Comparison of ENCODE assay signal across 7 cellular contexts in the genomic region with DNA sequence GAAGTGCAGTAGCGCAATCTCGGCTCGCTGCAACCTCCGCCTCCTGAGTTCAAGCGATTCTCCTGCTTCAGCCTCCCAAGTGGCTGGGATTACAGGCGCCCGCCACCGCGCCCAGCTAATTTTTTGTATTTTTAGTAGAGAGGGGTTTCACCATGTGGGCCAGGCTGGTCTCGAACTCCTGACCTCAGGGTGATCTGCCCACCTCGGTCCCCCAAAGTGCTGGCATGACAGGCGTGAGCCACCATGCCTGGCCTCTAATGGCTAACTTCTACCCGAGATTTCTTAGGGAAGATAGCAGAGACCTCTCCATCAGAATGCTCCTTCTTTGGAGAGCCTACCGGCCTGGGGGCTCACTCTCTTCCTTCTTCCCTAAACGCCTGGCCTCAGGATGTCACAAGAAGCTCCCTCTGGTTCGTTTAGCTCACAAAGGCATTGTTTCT. TPM values are rescaled to one million over a fixed set of nuclear protein-coding genes. Genes with fewer than 3 reads are reported as not detected.
DNase-seq lines count a peak whose midpoint lies in the region; ATAC-seq, FAIRE-seq and TF ChIP-seq lines count a peak whose summit lies in the region.
"Not testable (repeated sequence)": the region's sequence is repeated elsewhere in the genome, so short reads cannot be mapped to it uniquely, and the experiment has no call there.
"Had no signal": no experiment of that assay in that cellular context is flagged by ENCODE, and none has a peak within 500 bp of the region (broad histone marks: within the 10 kb centered on the region; RNA-seq: fewer than 3 reads in every experiment).

No MANE protein-coding gene starts in this region.

- WGBS in K562 (ENCODE audit: insufficient coverage, low coverage, missing lambda C conversion rate), result 26% methylated on average over 16 of the region's 16 CpGs

- POLR2A ChIA-PET in K562 (lab: Yijun Ruan, JAX), result interaction anchor here (0.6 to 4.3 kb wide), 19 partner anchors 8 to 326 kb away, joined by 3 to 123 read pairs (median 5); a partner anchor contains a TSS

- TF ChIP-seq RAD21 in K562 (CRISPR knock-in tag; conservative IDR thresholded peaks at IDR 0.05 in 1 of 2, IDR thresholded peaks at IDR 0.05 in 1 of 2), result not testable (repeated sequence)

- H3K27me3 Mint-ChIP-seq in neural progenitor cell (ENCODE audit: insufficient read depth, low read depth), result peaks cover 10% of the 10 kb centered on the region

- peaks cover 39% of the 10 kb centered on the region for H3K4me1 Mint-ChIP-seq in neural progenitor cell

- H3K36me3 ChIP-seq in SU-DHL-6 (ENCODE audit: low read length); neural progenitor cell: not testable (repeated sequence)
- H3K36me3 ChIP-seq in K562 (ENCODE audit: control insufficient read depth, insufficient read depth, low read length) (peaks cover 39% of the 10 kb centered on the region; the same call in 2 of the 3 replicates), left ventricle myocardium inferior (peaks cover 17% of the 10 kb centered on the region), tibial artery (peaks cover 13 to 19% (median 13%) of the 10 kb centered on the region in 3 donors)

- in situ Hi-C loops in K562 (cut with MboI), result loop anchor here (5.0 kb wide), 1 partner anchor 202 kb away; a partner anchor contains a TSS

- H3K9me3 ChIP-seq in SU-DHL-6 (ENCODE audit: insufficient read depth, low read length); K562 (replicated peaks; ENCODE audit: control insufficient read depth, insufficient read depth, low read depth, low read length); left ventricle myocardium inferior (replicated peaks); neural progenitor cell (ENCODE audit: low read depth); tibial artery: not testable (repeated sequence)

- not testable (repeated sequence) for TF ChIP-seq CTCF in GM12865 (IDR thresholded peaks at IDR 0.05; ENCODE audit: insufficient read depth, low read depth, low read length, missing control alignments); SU-DHL-6 (IDR thresholded peaks at IDR 0.05; ENCODE audit: insufficient read depth, low read length, poor library complexity, severe bottlenecking); left ventricle myocardium inferior (IDR thresholded peaks at IDR 0.05; ENCODE audit: borderline replicate concordance); neural progenitor cell (IDR thresholded peaks at IDR 0.05); tibial artery (IDR thresholded peaks at IDR 0.05)
- 0 out of 6 replicates have a peak, but pooled peaks of 1 of the 3 experiments have one; percentile 3 for TF ChIP-seq CTCF in K562 (IDR thresholded peaks at IDR 0.05 in 2 of 3, conservative IDR thresholded peaks at IDR 0.05 in 1 of 3; ENCODE audit: insufficient read depth in 2 of 3, low read depth in 1 of 3, low read length in 3 of 3)

- H3K4me1 ChIP-seq in K562 (replicated peaks in 1 of 2; ENCODE audit: control insufficient read depth in 2 of 2, insufficient read depth in 2 of 2, low read length in 2 of 2) (peaks cover 13 to 46% of the 10 kb centered on the region in 2 experiments; a peak in 4 of 5 replicates), left ventricle myocardium inferior (peaks cover 30% of the 10 kb centered on the region), tibial artery (peaks cover 0 to 24% (median 20%) of the 10 kb centered on the region in 4 donors)
- H3K4me1 ChIP-seq in neural progenitor cell, result not testable (repeated sequence)

- intact Hi-C loops in K562 (cut with micrococcal nuclease); left ventricle myocardium inferior (cut with micrococcal nuclease); tibial artery (cut with DNase I; ENCODE audit: low total_unique reads): not testable (repeated sequence)

- H3K79me2 ChIP-seq in SU-DHL-6 (ENCODE audit: insufficient read depth, low read length); neural progenitor cell (ENCODE audit: low read depth): not testable (repeated sequence)
- H3K79me2 ChIP-seq in K562 (ENCODE audit: control insufficient read depth, insufficient read depth, low read length), result peaks cover 24% of the 10 kb centered on the region

- H3F3A ChIP-seq in SU-DHL-6 (ENCODE audit: insufficient read depth) (peaks cover 12% of the 10 kb centered on the region), neural progenitor cell (ENCODE audit: low read depth) (peaks cover 28% of the 10 kb centered on the region)

- ATAC-seq in K562, result not testable (repeated sequence)

- not testable (repeated sequence) for H3K27me3 ChIP-seq in SU-DHL-6 (ENCODE audit: low read length); K562 (ENCODE audit: control insufficient read depth in 2 of 2, insufficient read depth in 2 of 2, low read length in 2 of 2); left ventricle myocardium inferior (ENCODE audit: low read depth); neural progenitor cell; tibial artery

- peak overlapping the region; percentile 98 for H3K4me3 Mint-ChIP-seq in neural progenitor cell

- H2AFZ ChIP-seq in SU-DHL-6 (ENCODE audit: low read depth, low read length, severe bottlenecking) (peak overlapping the region; percentile 89), K562 (ENCODE audit: low read depth, low read length) (peak overlapping the region; percentile 90), neural progenitor cell (replicated peaks) (peak overlapping the region; percentile 69)

- FAIRE-seq in K562 (lab: Jason Lieb, UNC), result not testable (repeated sequence)

- not testable (repeated sequence) for H3K9me1 ChIP-seq in K562 (ENCODE audit: control insufficient read depth, insufficient read depth, low read length)

- not testable (repeated sequence) for H3K9me3 Mint-ChIP-seq in neural progenitor cell

- H3K36me3 Mint-ChIP-seq in neural progenitor cell, result not testable (repeated sequence)

- TF ChIP-seq EP300 in K562 (IDR thresholded peaks at IDR 0.05; ENCODE audit: low read length), result not testable (repeated sequence)

- H3K4me3 ChIP-seq in GM12865 (ENCODE audit: low read depth, low read length), result peak overlapping the region; percentile 80
- peak overlapping the region; percentile 74 for H3K4me3 ChIP-seq in SU-DHL-6 (ENCODE audit: insufficient read depth, low read length, poor library complexity, severe bottlenecking)
- peak overlapping the region; percentile 62 for H3K4me3 ChIP-seq in K562
- peak overlapping the region; percentile 74 for H3K4me3 ChIP-seq in left ventricle myocardium inferior
- H3K4me3 ChIP-seq in neural progenitor cell, result peak overlapping the region; percentile 75
- peak overlapping the region; percentile 73 to 77 for H3K4me3 ChIP-seq in tibial artery

- H3K27ac ChIP-seq in SU-DHL-6 (ENCODE audit: low read depth, low read length) (peak overlapping the region; percentile 76), K562 (ENCODE audit: extremely low read depth, low read depth, low read length) (peak overlapping the region; percentile 73; the same call in 1 of the 3 replicates), left ventricle myocardium inferior (replicated peaks) (peak overlapping the region; percentile 86), neural progenitor cell (peak overlapping the region; percentile 84), tibial artery (peak overlapping the region; percentile 56 to 81)

- TF ChIP-seq POLR2A in K562 (conservative IDR thresholded peaks at IDR 0.05), result not testable (repeated sequence)

- DNase-seq in GM12865 (ENCODE audit: low read depth); K562 (ENCODE audit: extremely low read depth in 1 of 4, low spot score in 3 of 4); left ventricle myocardium inferior; neural progenitor cell (ENCODE audit: low spot score); tibial artery: not testable (repeated sequence)

- not testable (repeated sequence) for H4K20me1 ChIP-seq in SU-DHL-6 (ENCODE audit: low read depth, low read length); K562 (replicated peaks; ENCODE audit: control insufficient read depth, insufficient read depth, low read length); neural progenitor cell (ENCODE audit: low read depth)

- not testable (repeated sequence) for H3K9me2 ChIP-seq in SU-DHL-6 (replicated peaks; ENCODE audit: insufficient read depth, low read length)

- H3K9ac ChIP-seq in SU-DHL-6 (ENCODE audit: low read length) (peak overlapping the region; percentile 63), K562 (ENCODE audit: insufficient read depth in 1 of 2, low read depth in 2 of 2, low read length in 2 of 2) (peak overlapping the region; percentile 63 to 87; a peak in 3 of 4 replicates)
- H3K9ac ChIP-seq in neural progenitor cell, result not testable (repeated sequence)

- H3K4me2 ChIP-seq in SU-DHL-6 (ENCODE audit: low read depth, low read length, poor library complexity, severe bottlenecking) (peak overlapping the region; percentile 76), K562 (ENCODE audit: insufficient read depth, low read length) (peak overlapping the region; percentile 85), neural progenitor cell (peak overlapping the region; percentile 74)

- not testable (repeated sequence) for BruUV-seq in K562 (replicated peaks; lab: Mats Ljungman, UMichigan)

- H3K27ac Mint-ChIP-seq in neural progenitor cell, result peak overlapping the region; percentile 61

- CTCF ChIA-PET in K562 (lab: Yijun Ruan, JAX; ENCODE audit: low intra/inter-chr PET ratio), result interaction anchor here (0.6 to 1.4 kb wide), 6 partner anchors 24 to 183 kb away, joined by 3 to 5 read pairs (median 4); a partner anchor contains a TSS

RNA-seq across cellular contexts. Expression of a gene that starts 1.5 kb away (rescaled TPM):
- 67.7 and 179 TPM in 2 replicates for total RNA-seq in K562 (2011; cell fraction: chromatin; rRNA removed; ENCODE audit: low replicate concordance)
- 199 and 231 TPM in 2 replicates for total RNA-seq in K562 (2011; cell fraction: nucleolus; rRNA removed)
- total RNA-seq in K562 (2011; cell fraction: nucleoplasm; rRNA removed), result 148 and 162 TPM in 2 replicates
- total RNA-seq in K562 (2014; rRNA removed) (50.3 and 54.0 TPM in 2 replicates), K562 (2014; rRNA removed; fragmentation: Illumina TruSeq; extraction: Trizol) (30.9 and 33.6 TPM in 2 replicates), K562 (2015; rRNA removed; fragmentation: Illumina TruSeq; extraction: Trizol) (63.9 and 64.3 TPM in 2 replicates), K562 (2021) (44.8 and 51.0 TPM in 2 replicates), left ventricle myocardium inferior (26.0 TPM), neural progenitor cell (ENCODE audit: low replicate concordance) (17.4 and 30.3 TPM in 2 replicates)
- polyA plus RNA-seq in K562 (2011; rRNA removed) (67.8 and 79.4 TPM in 2 replicates), K562 (2014; fragmentation: Illumina TruSeq; extraction: Trizol) (53.4 and 60.3 TPM in 2 replicates), K562 (2014; fragmentation: Nextera tagmentation; extraction: Ambion mirVana) (10 to 100 TPM; 14.8 to 20.6 TPM), K562 (2014; rRNA removed) (51.5 and 51.9 TPM in 2 replicates)
- polyA plus RNA-seq in K562 (2011; cell fraction: cytosol; rRNA removed), result 96.7 and 120 TPM in 2 replicates
- 72.0 and 94.4 TPM in 2 replicates for polyA plus RNA-seq in K562 (2011; cell fraction: nucleus; rRNA removed)
- 72.5 and 193 TPM in 2 replicates for polyA plus RNA-seq in K562 (2012)
- polyA minus RNA-seq in K562 (2011; rRNA and poly(A)+ RNA removed), result 39.7 and 44.9 TPM in 2 replicates
- 32.9 and 34.4 TPM in 2 replicates for polyA minus RNA-seq in K562 (2011; cell fraction: cytosol; rRNA and poly(A)+ RNA removed)
- polyA minus RNA-seq in K562 (2011; cell fraction: nucleus; rRNA and poly(A)+ RNA removed), result 21.7 and 26.9 TPM in 2 replicates

RNA-seq across cellular contexts. Expression of a gene that starts 14.7 kb away (rescaled TPM):
- total RNA-seq in K562 (2011; cell fraction: chromatin; rRNA removed; ENCODE audit: low replicate concordance), result 13.6 and 22.5 TPM in 2 replicates
- total RNA-seq in K562 (2011; cell fraction: nucleolus; rRNA removed), result 16.0 and 16.6 TPM in 2 replicates
- 10.0 and 15.2 TPM in 2 replicates for total RNA-seq in K562 (2011; cell fraction: nucleoplasm; rRNA removed)
- total RNA-seq in K562 (2014; rRNA removed), result 7.9 and 9.8 TPM in 2 replicates
- 7.3 and 10.3 TPM in 2 replicates for total RNA-seq in K562 (2014; rRNA removed; fragmentation: Illumina TruSeq; extraction: Trizol)
- total RNA-seq in K562 (2015; rRNA removed; fragmentation: Illumina TruSeq; extraction: Trizol), result 9.2 and 11.2 TPM in 2 replicates
- total RNA-seq in K562 (2021), result 13.6 and 18.6 TPM in 2 replicates
- polyA plus RNA-seq in K562 (2011; rRNA removed), result 11.2 and 13.0 TPM in 2 replicates
- 9.9 and 10.0 TPM in 2 replicates for polyA plus RNA-seq in K562 (2011; cell fraction: cytosol; rRNA removed)
- 15.2 and 17.2 TPM in 2 replicates for polyA plus RNA-seq in K562 (2011; cell fraction: nucleus; rRNA removed)
- 10.3 and 17.3 TPM in 2 replicates for polyA plus RNA-seq in K562 (2012)
- 12.1 and 13.0 TPM in 2 replicates for polyA plus RNA-seq in K562 (2014; fragmentation: Illumina TruSeq; extraction: Trizol)
- 10 to 100 TPM in 1 of 2 experiments, 1 to 10 TPM in 1; 9.0 to 12.8 TPM for polyA plus RNA-seq in K562 (2014; fragmentation: Nextera tagmentation; extraction: Ambion mirVana)
- polyA plus RNA-seq in K562 (2014; rRNA removed), result 13.6 TPM in 2 replicates
- polyA minus RNA-seq in K562 (2011; rRNA and poly(A)+ RNA removed), result 2.9 and 3.4 TPM in 2 replicates
- polyA minus RNA-seq in K562 (2011; cell fraction: cytosol; rRNA and poly(A)+ RNA removed), result 1.4 and 4.3 TPM in 2 replicates
- 4.2 and 5.8 TPM in 2 replicates for polyA minus RNA-seq in K562 (2011; cell fraction: nucleus; rRNA and poly(A)+ RNA removed)
- 0.08 TPM for total RNA-seq in left ventricle myocardium inferior
- total RNA-seq in neural progenitor cell (ENCODE audit: low replicate concordance), result 0.32 and 0.93 TPM in 2 replicates
- total RNA-seq: lung microvascular endothelial cell had no signal

RNA-seq across cellular contexts. Expression of a gene that starts 33.4 kb away (rescaled TPM):
- total RNA-seq in K562 (2011; cell fraction: chromatin; rRNA removed; ENCODE audit: low replicate concordance), result 69.0 and 119 TPM in 2 replicates
- total RNA-seq in K562 (2011; cell fraction: nucleolus; rRNA removed), result 74.9 and 75.4 TPM in 2 replicates
- total RNA-seq in K562 (2011; cell fraction: nucleoplasm; rRNA removed), result 62.5 and 71.7 TPM in 2 replicates
- total RNA-seq in K562 (2014; rRNA removed) (42.0 and 61.8 TPM in 2 replicates), K562 (2014; rRNA removed; fragmentation: Illumina TruSeq; extraction: Trizol) (16.5 and 24.5 TPM in 2 replicates), K562 (2015; rRNA removed; fragmentation: Illumina TruSeq; extraction: Trizol) (38.5 and 42.9 TPM in 2 replicates), K562 (2021) (61.7 and 63.8 TPM in 2 replicates), left ventricle myocardium inferior (15.6 TPM), neural progenitor cell (ENCODE audit: low replicate concordance) (93.3 and 189 TPM in 2 replicates)
- polyA plus RNA-seq in K562 (2011; rRNA removed) (29.1 and 49.4 TPM in 2 replicates), K562 (2014; fragmentation: Illumina TruSeq; extraction: Trizol) (56.5 and 61.4 TPM in 2 replicates), K562 (2014; fragmentation: Nextera tagmentation; extraction: Ambion mirVana) (1 to 10 TPM; 2.1 to 4.1 TPM), K562 (2014; rRNA removed) (41.2 and 44.9 TPM in 2 replicates)
- 39.1 and 46.6 TPM in 2 replicates for polyA plus RNA-seq in K562 (2011; cell fraction: cytosol; rRNA removed)
- polyA plus RNA-seq in K562 (2011; cell fraction: nucleus; rRNA removed), result 121 and 148 TPM in 2 replicates
- polyA plus RNA-seq in K562 (2012), result 70.5 and 80.9 TPM in 2 replicates
- polyA minus RNA-seq in K562 (2011; rRNA and poly(A)+ RNA removed), result 31.6 and 42.3 TPM in 2 replicates
- 38.8 and 54.2 TPM in 2 replicates for polyA minus RNA-seq in K562 (2011; cell fraction: cytosol; rRNA and poly(A)+ RNA removed)
- polyA minus RNA-seq in K562 (2011; cell fraction: nucleus; rRNA and poly(A)+ RNA removed), result 16.0 and 25.3 TPM in 2 replicates

RNA-seq across cellular contexts. Expression of a gene that starts 36.6 kb away (rescaled TPM):
- total RNA-seq in K562 (2011; cell fraction: chromatin; rRNA removed; ENCODE audit: low replicate concordance), result 76.7 and 167 TPM in 2 replicates
- total RNA-seq in K562 (2011; cell fraction: nucleolus; rRNA removed), result 343 and 450 TPM in 2 replicates
- 165 and 255 TPM in 2 replicates for total RNA-seq in K562 (2011; cell fraction: nucleoplasm; rRNA removed)
- 197 and 320 TPM in 2 replicates for total RNA-seq in K562 (2014; rRNA removed)
- 24.2 and 51.2 TPM in 2 replicates for total RNA-seq in K562 (2014; rRNA removed; fragmentation: Illumina TruSeq; extraction: Trizol)
- total RNA-seq in K562 (2015; rRNA removed; fragmentation: Illumina TruSeq; extraction: Trizol), result 164 and 185 TPM in 2 replicates
- 227 and 299 TPM in 2 replicates for total RNA-seq in K562 (2021)
- 35.3 and 91.9 TPM in 2 replicates for polyA plus RNA-seq in K562 (2011; rRNA removed)
- polyA plus RNA-seq in K562 (2011; cell fraction: cytosol; rRNA removed), result 65.1 and 127 TPM in 2 replicates
- 111 and 176 TPM in 2 replicates for polyA plus RNA-seq in K562 (2011; cell fraction: nucleus; rRNA removed)
- 222 and 255 TPM in 2 replicates for polyA plus RNA-seq in K562 (2012)
- polyA plus RNA-seq in K562 (2014; fragmentation: Illumina TruSeq; extraction: Trizol), result 49.0 and 89.3 TPM in 2 replicates
- polyA plus RNA-seq in K562 (2014; fragmentation: Nextera tagmentation; extraction: Ambion mirVana), result under 1 TPM; 0.27 to 0.62 TPM
- polyA plus RNA-seq in K562 (2014; rRNA removed), result 81.7 and 86.4 TPM in 2 replicates
- polyA minus RNA-seq in K562 (2011; rRNA and poly(A)+ RNA removed), result 85.7 and 121 TPM in 2 replicates
- 213 and 255 TPM in 2 replicates for polyA minus RNA-seq in K562 (2011; cell fraction: cytosol; rRNA and poly(A)+ RNA removed)
- polyA minus RNA-seq in K562 (2011; cell fraction: nucleus; rRNA and poly(A)+ RNA removed), result 72.7 and 209 TPM in 2 replicates
- 184 TPM for total RNA-seq in left ventricle myocardium inferior
- 35.3 and 65.1 TPM in 2 replicates for total RNA-seq in neural progenitor cell (ENCODE audit: low replicate concordance)

RNA-seq across cellular contexts. Expression of a gene that starts 37.7 kb away (rescaled TPM):
- 2.2 and 5.9 TPM in 2 replicates for total RNA-seq in K562 (2011; cell fraction: chromatin; rRNA removed; ENCODE audit: low replicate concordance)
- total RNA-seq in K562 (2011; cell fraction: nucleolus; rRNA removed), result 6.8 and 7.0 TPM in 2 replicates
- total RNA-seq in K562 (2011; cell fraction: nucleoplasm; rRNA removed), result 2.7 and 2.9 TPM in 2 replicates
- total RNA-seq in K562 (2014; rRNA removed), result 4.6 and 9.6 TPM in 2 replicates
- total RNA-seq in K562 (2014; rRNA removed; fragmentation: Illumina TruSeq; extraction: Trizol), result 1.4 and 1.9 TPM in 2 replicates
- total RNA-seq in K562 (2015; rRNA removed; fragmentation: Illumina TruSeq; extraction: Trizol), result 6.3 and 7.0 TPM in 2 replicates
- 9.9 and 12.4 TPM in 2 replicates for total RNA-seq in K562 (2021)
- 2.6 and 4.1 TPM in 2 replicates for polyA plus RNA-seq in K562 (2011; rRNA removed)
- polyA plus RNA-seq in K562 (2011; cell fraction: cytosol; rRNA removed), result 4.1 and 8.1 TPM in 2 replicates
- polyA plus RNA-seq in K562 (2011; cell fraction: nucleus; rRNA removed), result 3.8 and 4.9 TPM in 2 replicates
- 15.0 and 15.4 TPM in 2 replicates for polyA plus RNA-seq in K562 (2012)
- polyA plus RNA-seq in K562 (2014; fragmentation: Illumina TruSeq; extraction: Trizol), result 7.0 and 12.4 TPM in 2 replicates
- under 1 TPM in 1 of 2 experiments, not detected in 1; 0.03 TPM for polyA plus RNA-seq in K562 (2014; fragmentation: Nextera tagmentation; extraction: Ambion mirVana)
- 9.1 and 10.4 TPM in 2 replicates for polyA plus RNA-seq in K562 (2014; rRNA removed)
- polyA minus RNA-seq in K562 (2011; rRNA and poly(A)+ RNA removed), result 2.7 and 3.1 TPM in 2 replicates
- polyA minus RNA-seq in K562 (2011; cell fraction: cytosol; rRNA and poly(A)+ RNA removed), result 6.1 and 6.5 TPM in 2 replicates
- polyA minus RNA-seq in K562 (2011; cell fraction: nucleus; rRNA and poly(A)+ RNA removed), result 5.0 and 8.6 TPM in 2 replicates
- 3.5 TPM for total RNA-seq in left ventricle myocardium inferior
- 8.4 and 25.6 TPM in 2 replicates for total RNA-seq in neural progenitor cell (ENCODE audit: low replicate concordance)
